Comparison of ENCODE assay signal across 6 cellular contexts in the genomic region with DNA sequence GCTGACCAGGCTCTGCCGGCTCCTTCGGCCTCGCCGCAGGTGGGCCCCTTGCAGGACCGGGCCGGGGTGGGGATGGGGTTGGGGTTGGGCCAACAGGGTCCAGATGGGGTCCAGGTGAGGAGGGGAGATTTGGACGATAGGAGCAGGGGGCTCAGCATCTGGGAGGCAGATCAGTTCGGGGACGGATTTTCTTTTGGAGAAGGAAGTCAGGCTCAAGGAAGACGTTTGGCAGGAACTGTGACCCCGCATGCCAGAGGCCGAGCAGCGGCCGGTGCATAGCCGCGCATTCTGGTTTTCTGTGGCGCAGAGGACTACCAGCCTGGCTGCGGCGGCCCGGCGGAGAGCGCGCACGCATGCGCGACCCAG. TPM values are rescaled to one million over a fixed set of nuclear protein-coding genes. Genes with fewer than 3 reads are reported as not detected.
DNase-seq lines count a peak whose midpoint lies in the region; ATAC-seq and TF ChIP-seq lines count a peak whose summit lies in the region.

No MANE protein-coding gene starts in this region.

- TF ChIP-seq CTCF in esophagus muscularis mucosa (IDR thresholded peaks at IDR 0.05), result no peak

- CTCF ChIA-PET in activated CD4-positive, alpha-beta T cell treated with anti-CD3 and anti-CD28 coated beads for 36 hours (lab: Charles Lee), result interaction anchor here (1.2 to 1.4 kb wide), 2 partner anchors 9 to 11 kb away, joined by 3 to 5 read pairs; no protein-coding TSS in a partner anchor

- H3K27ac Mint-ChIP-seq in activated CD4-positive, alpha-beta T cell treated with anti-CD3 and anti-CD28 coated beads for 36 hours, result peak overlapping the region; percentile 99
- peak overlapping the region; percentile 98 for H3K27ac Mint-ChIP-seq in stimulated activated effector memory CD8-positive, alpha-beta T cell treated with anti-CD3 and anti-CD28 coated beads, Interleukin-12 subunit alpha, Interleukin-12 subunit beta, amount 100 ng/mL, for 72 hours

- intact Hi-C loops in activated CD4-positive, alpha-beta T cell treated with anti-CD3 and anti-CD28 coated beads for 36 hours (cut with DNase I, micrococcal nuclease), result loop anchor here (1.0 to 10.0 kb wide), 24 partner anchors 11 to 1240 kb away; a partner anchor contains a TSS
- intact Hi-C loops in esophagus muscularis mucosa (cut with DNase I), result no loop called here

- H3K36me3 ChIP-seq in esophagus muscularis mucosa, result peaks cover 24 to 31% (median 28%) of the 10 kb centered on the region in 4 donors

- H3K4me3 ChIP-seq in esophagus muscularis mucosa, result peak overlapping the region; percentile 75 to 99 (median 92)

- POLR2A ChIA-PET in activated CD4-positive, alpha-beta T cell treated with anti-CD3 and anti-CD28 coated beads for 36 hours (lab: Charles Lee), result interaction anchor here (0.7 to 2.1 kb wide), 8 partner anchors 12 to 342 kb away, joined by 4 to 8 read pairs (median 6); a partner anchor contains a TSS

- peak overlapping the region; percentile 98 to 100 (median 99) for H3K27ac ChIP-seq in esophagus muscularis mucosa (replicated peaks in 1 of 4)

- H3K27me3 Mint-ChIP-seq in activated CD4-positive, alpha-beta T cell treated with anti-CD3 and anti-CD28 coated beads for 36 hours, result no peaks in the 10 kb centered on the region

- no peak for TF ChIP-seq POLR2A in esophagus muscularis mucosa (IDR thresholded peaks at IDR 0.05; ENCODE audit: low read depth)

- H3K9me3 Mint-ChIP-seq in activated CD4-positive, alpha-beta T cell treated with anti-CD3 and anti-CD28 coated beads for 36 hours (ENCODE audit: low read depth), result no peaks in the 10 kb centered on the region
- H3K9me3 Mint-ChIP-seq in stimulated activated effector memory CD8-positive, alpha-beta T cell treated with anti-CD3 and anti-CD28 coated beads, Interleukin-12 subunit alpha, Interleukin-12 subunit beta, amount 100 ng/mL, for 72 hours, result no peaks in the 10 kb centered on the region

- no peak for TF ChIP-seq EP300 in esophagus muscularis mucosa (IDR thresholded peaks at IDR 0.05)

- H3K9me3 ChIP-seq in esophagus muscularis mucosa, result no peaks in the 10 kb centered on the region

- peak overlapping the region; percentile 88 for H3K4me3 Mint-ChIP-seq in activated CD4-positive, alpha-beta T cell treated with anti-CD3 and anti-CD28 coated beads for 36 hours
- peak overlapping the region; percentile 97 for H3K4me3 Mint-ChIP-seq in stimulated activated effector memory CD8-positive, alpha-beta T cell treated with anti-CD3 and anti-CD28 coated beads, Interleukin-12 subunit alpha, Interleukin-12 subunit beta, amount 100 ng/mL, for 72 hours

- H3K4me1 Mint-ChIP-seq in activated CD4-positive, alpha-beta T cell treated with anti-CD3 and anti-CD28 coated beads for 36 hours, result peaks cover 28% of the 10 kb centered on the region
- peaks cover 44% of the 10 kb centered on the region for H3K4me1 Mint-ChIP-seq in stimulated activated effector memory CD8-positive, alpha-beta T cell treated with anti-CD3 and anti-CD28 coated beads, Interleukin-12 subunit alpha, Interleukin-12 subunit beta, amount 100 ng/mL, for 72 hours

- peaks cover 46 to 72% (median 69%) of the 10 kb centered on the region in 4 donors for H3K4me1 ChIP-seq in esophagus muscularis mucosa

- 0% methylated on average over 6 of the region's 26 CpGs for WGBS in esophagus muscularis mucosa

- no peak for DNase-seq in activated CD4-positive, alpha-beta T cell treated with anti-CD3 and anti-CD28 coated beads for 36 hours
- no peak for DNase-seq in activated CD4-positive, alpha-beta T cell treated with anti-CD3 and anti-CD28 coated beads for 48 hours
- no peak for DNase-seq in esophagus muscularis mucosa (ENCODE audit: extremely low spot score)
- no peak for DNase-seq in stimulated activated effector memory CD8-positive, alpha-beta T cell treated with anti-CD3 and anti-CD28 coated beads, Interleukin-12 subunit alpha, Interleukin-12 subunit beta, amount 100 ng/mL, for 72 hours (ENCODE audit: low spot score in 2 of 2)
- no peak for DNase-seq in central memory CD4-positive, alpha-beta T cell
- DNase-seq in NCI-H1048 (lab: John Stamatoyannopoulos, UW), result no peak

- peaks cover 50% of the 10 kb centered on the region for H3K36me3 Mint-ChIP-seq in activated CD4-positive, alpha-beta T cell treated with anti-CD3 and anti-CD28 coated beads for 36 hours (ENCODE audit: low read depth)
- peaks cover 60% of the 10 kb centered on the region for H3K36me3 Mint-ChIP-seq in stimulated activated effector memory CD8-positive, alpha-beta T cell treated with anti-CD3 and anti-CD28 coated beads, Interleukin-12 subunit alpha, Interleukin-12 subunit beta, amount 100 ng/mL, for 72 hours

- H3K27me3 ChIP-seq in esophagus muscularis mucosa, result no peaks in the 10 kb centered on the region

- ATAC-seq in activated CD4-positive, alpha-beta T cell treated with anti-CD3 and anti-CD28 coated beads for 36 hours, result no peak
- ATAC-seq in stimulated activated effector memory CD8-positive, alpha-beta T cell treated with anti-CD3 and anti-CD28 coated beads, Interleukin-12 subunit alpha, Interleukin-12 subunit beta, amount 100 ng/mL, for 72 hours, result no peak

RNA-seq across cellular contexts. Expression of a gene that starts 0.8 kb away (rescaled TPM):
- total RNA-seq in activated CD4-positive, alpha-beta T cell treated with anti-CD3 and anti-CD28 coated beads for 36 hours, result 1,000 to 10,000 TPM; 2,482 to 3,644 TPM
- total RNA-seq in esophagus muscularis mucosa, result 1,000 to 10,000 TPM; 1,300 to 1,765 (median 1,454) TPM

RNA-seq across cellular contexts. Expression of a gene that starts 11.1 kb away (rescaled TPM):
- total RNA-seq in activated CD4-positive, alpha-beta T cell treated with anti-CD3 and anti-CD28 coated beads for 36 hours, result 100 to 1,000 TPM; 106 to 113 TPM
- 10 to 100 TPM; 43.6 to 61.3 (median 51.5) TPM for total RNA-seq in esophagus muscularis mucosa

RNA-seq across cellular contexts. Expression of a gene that starts 27.0 kb away (rescaled TPM):
- total RNA-seq in activated CD4-positive, alpha-beta T cell treated with anti-CD3 and anti-CD28 coated beads for 36 hours, result 1 to 10 TPM; 2.7 to 3.0 TPM
- 1 to 10 TPM in 1 of 4 donors, under 1 TPM in 3; 0.42 to 1.3 (median 0.67) TPM for total RNA-seq in esophagus muscularis mucosa

RNA-seq across cellular contexts. Expression of a gene that starts 31.3 kb away (rescaled TPM):
- 10 to 100 TPM; 17.4 to 19.1 TPM for total RNA-seq in activated CD4-positive, alpha-beta T cell treated with anti-CD3 and anti-CD28 coated beads for 36 hours
- 100 to 1,000 TPM in 3 of 4 donors, 10 to 100 TPM in 1; 72.7 to 222 (median 154) TPM for total RNA-seq in esophagus muscularis mucosa

RNA-seq across cellular contexts. Expression of a gene that starts 33.7 kb away (rescaled TPM):
- 1 to 10 TPM; 3.7 to 4.0 TPM for total RNA-seq in activated CD4-positive, alpha-beta T cell treated with anti-CD3 and anti-CD28 coated beads for 36 hours
- total RNA-seq in esophagus muscularis mucosa, result under 1 TPM in 1 of 4 donors, not detected in 3; 0.23 TPM
